25 cellular contexts compared by ENCODE assay signal in the genomic region with DNA sequence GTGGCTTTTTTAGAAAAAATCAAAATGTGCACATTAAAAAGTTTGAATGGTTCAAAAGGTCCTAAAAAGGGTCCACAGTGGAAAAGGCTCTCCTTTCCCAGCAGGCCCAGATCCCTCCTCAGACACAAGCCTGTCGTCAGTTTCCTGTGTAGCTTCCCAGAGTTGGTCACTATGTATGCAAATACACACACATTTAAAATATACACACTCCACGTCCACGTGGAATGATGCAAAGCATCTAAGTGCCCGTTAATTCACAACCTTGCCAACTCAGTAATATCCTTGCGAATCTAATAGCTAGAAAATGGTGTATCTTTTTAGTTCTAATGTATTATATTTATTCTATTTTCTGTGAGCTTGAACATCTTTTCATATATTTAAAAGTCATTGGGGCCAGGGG. TPM values are rescaled to one million over a fixed set of nuclear protein-coding genes. Genes with fewer than 3 reads are reported as not detected.
A peak's percentile ranks its signal among the peaks of the same experiment; 100 is the strongest.
DNase-seq lines count a peak whose midpoint lies in the region; ATAC-seq and TF ChIP-seq lines count a peak whose summit lies in the region.
"Had no signal": no experiment of that assay in that cellular context is flagged by ENCODE, and none has a peak within 500 bp of the region (broad histone marks: within the 10 kb centered on the region; RNA-seq: fewer than 3 reads in every experiment).

No MANE protein-coding gene starts in this region.

- POLR2A ChIA-PET in activated CD4-positive, alpha-beta memory T cell treated with anti-CD3 and anti-CD28 coated beads, Interleukin-2, amount 10 ng/mL, durations not matched to agents 7 days and 5 days (lab: Charles Lee) = interaction anchor here (1.1 to 23.0 kb wide), 3 partner anchors 14 to 34 kb away, joined by 3 to 373 read pairs (median 5); a partner anchor contains a TSS

- H3K79me2 ChIP-seq in DOHH2 (ENCODE audit: control insufficient read depth, low read length) = no peaks in the 10 kb centered on the region
- H3K79me2 ChIP-seq: hepatocyte had no signal

- peak overlapping the region; percentile 15 for H3K27ac Mint-ChIP-seq in T-helper 2 cell treated with Interferon-gamma antibody and Interleukin-4, amounts not matched to agents 5 μg/mL and 100 μg/mL, for 36 hours
- peak overlapping the region; percentile 57 for H3K27ac Mint-ChIP-seq in activated CD4-positive, alpha-beta memory T cell treated with anti-CD3 and anti-CD28 coated beads, Interleukin-2, amount 10 ng/mL, durations not matched to agents 7 days and 5 days
- H3K27ac Mint-ChIP-seq in immature natural killer cell = peak overlapping the region; percentile 44 to 85 (median 74)
- H3K27ac Mint-ChIP-seq: dendritic cell treated with granulocyte-macrophage colony-stimulating factor and Interleukin-4, amounts not matched to agents 40 ng/mL and 50 ng/mL, for 4 days; type B pancreatic cell had no signal

- no peaks in the 10 kb centered on the region for H3K36me3 ChIP-seq in DOHH2 (ENCODE audit: control insufficient read depth, low read length)
- H3K36me3 ChIP-seq: HAP-1 had no signal

- H3K4me3 Mint-ChIP-seq in T-helper 2 cell treated with Interferon-gamma antibody and Interleukin-4, amounts not matched to agents 5 μg/mL and 100 μg/mL, for 36 hours = peak overlapping the region; percentile 32
- H3K4me3 Mint-ChIP-seq in activated CD4-positive, alpha-beta memory T cell treated with anti-CD3 and anti-CD28 coated beads, Interleukin-2, amount 10 ng/mL, durations not matched to agents 7 days and 5 days = no peak overlapping the region
- peak overlapping the region in 1 of 5 donors; percentile 10 for H3K4me3 Mint-ChIP-seq in immature natural killer cell
- H3K4me3 Mint-ChIP-seq: dendritic cell treated with granulocyte-macrophage colony-stimulating factor and Interleukin-4, amounts not matched to agents 40 ng/mL and 50 ng/mL, for 4 days; type B pancreatic cell had no signal

- H3K4me1 ChIP-seq in DOHH2 (ENCODE audit: control insufficient read depth, low read length) = peaks cover 75% of the 10 kb centered on the region
- H3K4me1 ChIP-seq: psoas muscle had no signal

- no peak overlapping the region for H3K4me3 ChIP-seq in DOHH2 (ENCODE audit: low read length)
- H3K4me3 ChIP-seq: HAP-1, hepatocyte, psoas muscle had no signal

- H3K9me2 ChIP-seq in DOHH2 (replicated peaks; ENCODE audit: control insufficient read depth, low read length) = no peaks in the 10 kb centered on the region
- H3K9me2 ChIP-seq: SK-N-SH had no signal

- ATAC-seq in HG02763 (IDR thresholded peaks at IDR 0.05; ENCODE audit: unreplicated experiment) (no peak), HG02642 (IDR thresholded peaks at IDR 0.05; ENCODE audit: poor library complexity, unreplicated experiment) (no peak)
- ATAC-seq: psoas muscle had no signal

- H3K27me3 ChIP-seq in DOHH2 (ENCODE audit: control insufficient read depth, low read length) = no peaks in the 10 kb centered on the region
- H3K27me3 ChIP-seq: hepatocyte, neutrophil had no signal

- peaks cover 43% of the 10 kb centered on the region for H3K4me1 Mint-ChIP-seq in T-helper 2 cell treated with Interferon-gamma antibody and Interleukin-4, amounts not matched to agents 5 μg/mL and 100 μg/mL, for 36 hours (ENCODE audit: low read depth)
- H3K4me1 Mint-ChIP-seq in activated CD4-positive, alpha-beta memory T cell treated with anti-CD3 and anti-CD28 coated beads, Interleukin-2, amount 10 ng/mL, durations not matched to agents 7 days and 5 days = peaks cover 74% of the 10 kb centered on the region
- H3K4me1 Mint-ChIP-seq in immature natural killer cell = peaks cover 70 to 92% of the 10 kb centered on the region in 2 donors

- peak overlapping the region; percentile 40 for H3K4me2 ChIP-seq in DOHH2 (ENCODE audit: low read length)
- H3K4me2 ChIP-seq: hepatocyte, SK-N-SH had no signal

- no peaks in the 10 kb centered on the region for H3K9me3 ChIP-seq in DOHH2 (ENCODE audit: control insufficient read depth, insufficient read depth, low read length)
- H3K9me3 ChIP-seq: Caco-2, HAP-1, neutrophil, psoas muscle, SK-N-SH had no signal

- no peaks in the 10 kb centered on the region for H3K27me3 Mint-ChIP-seq in T-helper 2 cell treated with Interferon-gamma antibody and Interleukin-4, amounts not matched to agents 5 μg/mL and 100 μg/mL, for 36 hours (ENCODE audit: low read depth)
- H3K27me3 Mint-ChIP-seq in activated CD4-positive, alpha-beta memory T cell treated with anti-CD3 and anti-CD28 coated beads, Interleukin-2, amount 10 ng/mL, durations not matched to agents 7 days and 5 days = no peaks in the 10 kb centered on the region
- H3K27me3 Mint-ChIP-seq in immature natural killer cell (ENCODE audit: low read depth in 3 of 3) = no peaks in the 10 kb centered on the region
- H3K27me3 Mint-ChIP-seq: dendritic cell treated with granulocyte-macrophage colony-stimulating factor and Interleukin-4, amounts not matched to agents 40 ng/mL and 50 ng/mL, for 4 days; type B pancreatic cell had no signal

- no peak for DNase-seq in T-helper 2 cell treated with Interferon-gamma antibody and Interleukin-4, amounts not matched to agents 5 μg/mL and 100 μg/mL, for 36 hours (ENCODE audit: low spot score)
- DNase-seq in T-helper 2 cell (no peak), immature natural killer cell (no peak), D341Med (ENCODE audit: low spot score) (no peak)
- no peak for DNase-seq in activated CD4-positive, alpha-beta memory T cell treated with anti-CD3 and anti-CD28 coated beads, Interleukin-2, amount 10 ng/mL, durations not matched to agents 7 days and 5 days
- DNase-seq: amniotic stem cell; Caco-2; NCI-H1105; NCI-H2081; NCI-H446 treated with DMSO at 0.1 percent for 48 hours; psoas muscle; RPMI8226; SK-N-SH; stimulated activated CD4-positive, alpha-beta T cell treated with anti-CD3 and anti-CD28 coated beads, Interleukin-2, amount 100 ng/mL, for 24 hours had no signal

- peaks cover 57% of the 10 kb centered on the region for H3K36me3 Mint-ChIP-seq in T-helper 2 cell treated with Interferon-gamma antibody and Interleukin-4, amounts not matched to agents 5 μg/mL and 100 μg/mL, for 36 hours (ENCODE audit: low read depth)
- peaks cover 51% of the 10 kb centered on the region for H3K36me3 Mint-ChIP-seq in activated CD4-positive, alpha-beta memory T cell treated with anti-CD3 and anti-CD28 coated beads, Interleukin-2, amount 10 ng/mL, durations not matched to agents 7 days and 5 days (ENCODE audit: low read depth)
- peaks cover 7 to 28% (median 13%) of the 10 kb centered on the region in 3 donors for H3K36me3 Mint-ChIP-seq in immature natural killer cell
- H3K36me3 Mint-ChIP-seq: type B pancreatic cell had no signal

- H4K20me1 ChIP-seq in DOHH2 (ENCODE audit: control insufficient read depth, insufficient read depth, low read depth, low read length) = no peaks in the 10 kb centered on the region

- TF ChIP-seq CTCF in DOHH2 (IDR thresholded peaks at IDR 0.05; ENCODE audit: low read depth, low read length, poor library complexity, severe bottlenecking) = no peak

- CTCF ChIA-PET in activated CD4-positive, alpha-beta memory T cell treated with anti-CD3 and anti-CD28 coated beads, Interleukin-2, amount 10 ng/mL, durations not matched to agents 7 days and 5 days (lab: Charles Lee) = interaction anchor here (1.0 to 2.0 kb wide), 3 partner anchors 12 to 43 kb away, joined by 3 to 6 read pairs (median 3); no protein-coding TSS in a partner anchor

- H3F3A ChIP-seq in DOHH2 (ENCODE audit: control insufficient read depth, insufficient read depth) = peaks cover 10% of the 10 kb centered on the region; the same call in 1 of the 2 replicates

- H3K9me3 Mint-ChIP-seq in T-helper 2 cell treated with Interferon-gamma antibody and Interleukin-4, amounts not matched to agents 5 μg/mL and 100 μg/mL, for 36 hours = no peaks in the 10 kb centered on the region
- no peaks in the 10 kb centered on the region for H3K9me3 Mint-ChIP-seq in activated CD4-positive, alpha-beta memory T cell treated with anti-CD3 and anti-CD28 coated beads, Interleukin-2, amount 10 ng/mL, durations not matched to agents 7 days and 5 days
- no peaks in the 10 kb centered on the region for H3K9me3 Mint-ChIP-seq in immature natural killer cell
- H3K9me3 Mint-ChIP-seq: dendritic cell treated with granulocyte-macrophage colony-stimulating factor and Interleukin-4, amounts not matched to agents 40 ng/mL and 50 ng/mL, for 4 days; type B pancreatic cell had no signal

- H3K27ac ChIP-seq in DOHH2 (ENCODE audit: low read depth, low read length) = no peak overlapping the region
- H3K27ac ChIP-seq: 22Rv1, hepatocyte, neutrophil, psoas muscle had no signal

RNA-seq across cellular contexts. Expression of a gene that starts 17.7 kb away (rescaled TPM):
- total RNA-seq in activated CD4-positive, alpha-beta memory T cell treated with anti-CD3 and anti-CD28 coated beads, Interleukin-2, amount 10 ng/mL, durations not matched to agents 7 days and 5 days = 100 to 1,000 TPM; 259 to 263 TPM
- 100 to 1,000 TPM in 1 of 3 donors, 10 to 100 TPM in 2; 18.2 to 151 (median 32.8) TPM for polyA plus RNA-seq in immature natural killer cell

RNA-seq across cellular contexts. Expression of a gene that starts 45.3 kb away (rescaled TPM):
- not detected for total RNA-seq in activated CD4-positive, alpha-beta memory T cell treated with anti-CD3 and anti-CD28 coated beads, Interleukin-2, amount 10 ng/mL, durations not matched to agents 7 days and 5 days
- polyA plus RNA-seq in immature natural killer cell = under 1 TPM in 1 of 3 donors, not detected in 2; 0.22 TPM
- total RNA-seq: bronchial epithelial cell, Caco-2, fibroblast of villous mesenchyme, hepatocyte had no signal
- polyA plus RNA-seq: hepatocyte, SK-N-SH had no signal

Comparison
In these comparisons a context has a peak if more than half of its experiments do, and no peak if none do; other contexts are left out.
1. H3K27ac Mint-ChIP-seq: peak in every context shown above with its lines; median percentile 74 in immature natural killer cell; 57 in activated CD4-positive, alpha-beta memory T cell treated with anti-CD3 and anti-CD28 coated beads, Interleukin-2, amount 10 ng/mL, durations not matched to agents 7 days and 5 days; 15 in T-helper 2 cell treated with Interferon-gamma antibody and Interleukin-4, amounts not matched to agents 5 μg/mL and 100 μg/mL, for 36 hours.